In the genomic region with DNA sequence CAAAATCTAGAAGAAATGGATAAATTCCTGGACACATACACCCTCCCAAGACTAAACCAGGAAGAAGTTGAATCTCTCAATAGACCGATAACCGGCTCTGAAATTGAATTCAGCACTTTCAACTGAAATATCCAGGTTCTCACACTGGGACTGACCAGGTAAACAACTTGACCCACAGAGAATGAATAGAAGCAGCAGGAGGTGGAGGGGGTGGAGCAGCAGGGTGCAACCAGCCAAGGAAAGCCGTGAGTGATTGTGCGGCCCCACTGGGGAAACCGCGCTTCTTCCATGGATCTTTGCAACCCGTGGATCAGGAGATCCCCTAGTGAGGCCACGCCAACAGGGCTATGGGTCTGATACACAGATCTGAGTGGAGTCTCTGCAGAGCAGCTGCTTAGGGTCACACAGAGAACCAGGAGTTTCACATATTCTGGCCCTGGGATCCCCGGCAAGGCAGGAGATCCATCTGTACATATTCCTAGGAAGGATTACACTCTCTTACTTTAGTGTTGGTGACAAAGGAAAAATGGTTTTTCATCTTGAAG, we compare ENCODE assay signal across 2 cellular contexts.
TF ChIP-seq lines count a peak whose summit lies in the region.

No MANE protein-coding gene starts in this region.

TF ChIP-seq in GM23338, 12 proteins besides CTCF, POLR2A, EP300 and RAD21:
- TF ChIP-seq EZH2 (IDR thresholded peaks at IDR 0.05; ENCODE audit: low read depth, unreplicated experiment) (no peak), EZH2phosphoT487 (IDR thresholded peaks at IDR 0.05; ENCODE audit: unreplicated experiment) (no peak), NANOG (IDR thresholded peaks at IDR 0.05; ENCODE audit: borderline replicate concordance) (no peak), JUNB (IDR thresholded peaks at IDR 0.05; ENCODE audit: unreplicated experiment) (no peak), STAT1 (IDR thresholded peaks at IDR 0.05; ENCODE audit: unreplicated experiment) (no peak), ZNF114 (CRISPR knock-in tag; IDR thresholded peaks at IDR 0.05) (no peak), CREB1 (CRISPR knock-in tag; IDR thresholded peaks at IDR 0.05; ENCODE audit: low read depth) (no peak), ZNF331 (CRISPR knock-in tag; IDR thresholded peaks at IDR 0.05; ENCODE audit: low read depth) (no peak), POLR2AphosphoS5 (IDR thresholded peaks at IDR 0.05; ENCODE audit: low read depth) (no peak)
- TF ChIP-seq, protein P1, sequence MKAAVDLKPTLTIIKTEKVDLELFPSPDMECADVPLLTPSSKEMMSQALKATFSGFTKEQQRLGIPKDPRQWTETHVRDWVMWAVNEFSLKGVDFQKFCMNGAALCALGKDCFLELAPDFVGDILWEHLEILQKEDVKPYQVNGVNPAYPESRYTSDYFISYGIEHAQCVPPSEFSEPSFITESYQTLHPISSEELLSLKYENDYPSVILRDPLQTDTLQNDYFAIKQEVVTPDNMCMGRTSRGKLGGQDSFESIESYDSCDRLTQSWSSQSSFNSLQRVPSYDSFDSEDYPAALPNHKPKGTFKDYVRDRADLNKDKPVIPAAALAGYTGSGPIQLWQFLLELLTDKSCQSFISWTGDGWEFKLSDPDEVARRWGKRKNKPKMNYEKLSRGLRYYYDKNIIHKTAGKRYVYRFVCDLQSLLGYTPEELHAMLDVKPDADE (IDR thresholded peaks at IDR 0.05) = no peak
- TF ChIP-seq, protein P2, sequence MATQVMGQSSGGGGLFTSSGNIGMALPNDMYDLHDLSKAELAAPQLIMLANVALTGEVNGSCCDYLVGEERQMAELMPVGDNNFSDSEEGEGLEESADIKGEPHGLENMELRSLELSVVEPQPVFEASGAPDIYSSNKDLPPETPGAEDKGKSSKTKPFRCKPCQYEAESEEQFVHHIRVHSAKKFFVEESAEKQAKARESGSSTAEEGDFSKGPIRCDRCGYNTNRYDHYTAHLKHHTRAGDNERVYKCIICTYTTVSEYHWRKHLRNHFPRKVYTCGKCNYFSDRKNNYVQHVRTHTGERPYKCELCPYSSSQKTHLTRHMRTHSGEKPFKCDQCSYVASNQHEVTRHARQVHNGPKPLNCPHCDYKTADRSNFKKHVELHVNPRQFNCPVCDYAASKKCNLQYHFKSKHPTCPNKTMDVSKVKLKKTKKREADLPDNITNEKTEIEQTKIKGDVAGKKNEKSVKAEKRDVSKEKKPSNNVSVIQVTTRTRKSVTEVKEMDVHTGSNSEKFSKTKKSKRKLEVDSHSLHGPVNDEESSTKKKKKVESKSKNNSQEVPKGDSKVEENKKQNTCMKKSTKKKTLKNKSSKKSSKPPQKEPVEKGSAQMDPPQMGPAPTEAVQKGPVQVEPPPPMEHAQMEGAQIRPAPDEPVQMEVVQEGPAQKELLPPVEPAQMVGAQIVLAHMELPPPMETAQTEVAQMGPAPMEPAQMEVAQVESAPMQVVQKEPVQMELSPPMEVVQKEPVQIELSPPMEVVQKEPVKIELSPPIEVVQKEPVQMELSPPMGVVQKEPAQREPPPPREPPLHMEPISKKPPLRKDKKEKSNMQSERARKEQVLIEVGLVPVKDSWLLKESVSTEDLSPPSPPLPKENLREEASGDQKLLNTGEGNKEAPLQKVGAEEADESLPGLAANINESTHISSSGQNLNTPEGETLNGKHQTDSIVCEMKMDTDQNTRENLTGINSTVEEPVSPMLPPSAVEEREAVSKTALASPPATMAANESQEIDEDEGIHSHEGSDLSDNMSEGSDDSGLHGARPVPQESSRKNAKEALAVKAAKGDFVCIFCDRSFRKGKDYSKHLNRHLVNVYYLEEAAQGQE (IDR thresholded peaks at IDR 0.05; ENCODE audit: unreplicated experiment) = no peak
TF ChIP-seq in GM23338: peak in this region for 0.

TF ChIP-seq in H1, 55 proteins besides CTCF, POLR2A, EP300 and RAD21:
- TF ChIP-seq JUN (IDR thresholded peaks at IDR 0.05; ENCODE audit: low read depth, low read length) (no peak), TEAD4 (IDR thresholded peaks at IDR 0.05; ENCODE audit: low read depth, low read length) (no peak), MAFK (IDR thresholded peaks at IDR 0.05; ENCODE audit: low read depth, low read length) (no peak), POLR2AphosphoS5 (IDR thresholded peaks at IDR 0.05; ENCODE audit: low read depth, low read length) (no peak), KDM4A (IDR thresholded peaks at IDR 0.05; ENCODE audit: low read depth, low read length, severe bottlenecking) (no peak)
- TF ChIP-seq, protein P3, sequence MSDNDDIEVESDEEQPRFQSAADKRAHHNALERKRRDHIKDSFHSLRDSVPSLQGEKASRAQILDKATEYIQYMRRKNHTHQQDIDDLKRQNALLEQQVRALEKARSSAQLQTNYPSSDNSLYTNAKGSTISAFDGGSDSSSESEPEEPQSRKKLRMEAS (IDR thresholded peaks at IDR 0.05) = no peak
